In the genomic region with DNA sequence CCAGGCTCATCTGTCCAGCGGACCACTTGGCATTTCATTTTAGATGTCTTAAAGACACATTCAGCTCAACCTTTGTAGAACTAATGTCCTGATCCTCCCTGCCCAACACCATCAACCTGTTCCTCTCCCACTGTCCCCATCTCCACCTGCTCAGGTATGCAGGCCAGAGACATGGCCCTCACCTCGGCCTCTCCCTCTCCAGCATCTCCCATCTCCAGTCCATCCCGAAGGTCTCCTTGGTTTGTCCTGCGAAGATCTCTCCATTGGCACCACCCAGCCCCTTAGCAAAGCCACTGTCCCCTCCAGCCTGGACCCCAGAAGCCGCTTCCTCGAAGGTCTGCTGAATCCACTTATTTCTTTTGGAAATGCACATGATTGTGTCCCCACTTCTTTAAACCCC, we compare ENCODE assay signal across 23 cellular contexts. TPM values are rescaled to one million over a fixed set of nuclear protein-coding genes. Genes with fewer than 3 reads are reported as not detected.
"Had no signal": no experiment of that assay in that cellular context is flagged by ENCODE, and none has a peak within 500 bp of the region (broad histone marks: within the 10 kb centered on the region; RNA-seq: fewer than 3 reads in every experiment).

No MANE protein-coding gene starts in this region.

- H3K4me3 ChIP-seq: cardiac muscle cell, colonic mucosa, heart left ventricle, lung, SK-N-MC, upper lobe of right lung had no signal

- H3K9me3 ChIP-seq: colonic mucosa, heart left ventricle, upper lobe of right lung had no signal

- H3K9me3 Mint-ChIP-seq: activated CD4-positive, alpha-beta T cell treated with anti-CD3 and anti-CD28 coated beads, Interleukin-2, amount 10 ng/mL, durations not matched to agents 24 days and 14 days; activated naive CD4-positive, alpha-beta T cell treated with anti-CD3 and anti-CD28 coated beads, Interleukin-2, amount 50 U/mL, for 72 hours; activated T-cell treated with anti-CD3 and anti-CD28 coated beads, Interleukin-2, amount 50 U/mL, for 72 hours; naive B cell; stimulated activated naive B cell treated with anti-CD40 and anti-IgM and Interleukin-4, amounts not matched to agents 10 μg/mL and 1 μg/mL and 100 μg/mL, for 72 hours had no signal

- H3K4me1 Mint-ChIP-seq: activated CD4-positive, alpha-beta T cell treated with anti-CD3 and anti-CD28 coated beads, Interleukin-2, amount 10 ng/mL, durations not matched to agents 24 days and 14 days; naive B cell; stimulated activated naive B cell treated with anti-CD40 and anti-IgM and Interleukin-4, amounts not matched to agents 10 μg/mL and 1 μg/mL and 100 μg/mL, for 72 hours had no signal

- H3K27me3 ChIP-seq: colonic mucosa, heart left ventricle had no signal

- H3K27ac Mint-ChIP-seq: activated CD4-positive, alpha-beta T cell treated with anti-CD3 and anti-CD28 coated beads, Interleukin-2, amount 10 ng/mL, durations not matched to agents 24 days and 14 days; activated CD8-positive, alpha-beta T cell treated with anti-CD3 and anti-CD28 coated beads, Interleukin-2, amount 10 ng/mL, durations not matched to agents 7 days and 5 days; activated T-cell treated with anti-CD3 and anti-CD28 coated beads, Interleukin-2, amount 50 U/mL, for 72 hours; stimulated activated naive B cell treated with anti-CD40 and anti-IgM and Interleukin-4, amounts not matched to agents 10 μg/mL and 1 μg/mL and 100 μg/mL, for 72 hours had no signal

- DNase-seq: activated CD4-positive, alpha-beta T cell treated with anti-CD3 and anti-CD28 coated beads, Interleukin-2, amount 10 ng/mL, durations not matched to agents 24 days and 14 days; activated CD4-positive, CD25-positive, alpha-beta regulatory T cell; activated CD8-positive, alpha-beta memory T cell treated with anti-CD3 and anti-CD28 coated beads, Interleukin-2, amount 50 U/mL, for 48 hours; activated CD8-positive, alpha-beta T cell treated with anti-CD3 and anti-CD28 coated beads, Interleukin-2, amount 10 ng/mL, durations not matched to agents 7 days and 5 days; activated gamma-delta T cell; activated T-cell treated with anti-CD3 and anti-CD28 coated beads, Interleukin-2, amount 50 U/mL, for 72 hours; anterior cingulate cortex; colonic mucosa; effector CD4-positive, alpha-beta T cell; foreskin keratinocyte; midbrain; naive B cell; retina; stimulated activated CD4-positive, alpha-beta T cell treated with anti-CD3 and anti-CD28 coated beads, Interleukin-2, amount 100 ng/mL, for 48 hours; stimulated activated naive B cell treated with anti-CD40 and anti-IgM and Interleukin-4, amounts not matched to agents 10 μg/mL and 1 μg/mL and 100 μg/mL, for 72 hours; upper lobe of right lung had no signal

- H3K4me3 Mint-ChIP-seq: activated CD4-positive, alpha-beta T cell treated with anti-CD3 and anti-CD28 coated beads, Interleukin-2, amount 10 ng/mL, durations not matched to agents 24 days and 14 days; activated CD8-positive, alpha-beta T cell treated with anti-CD3 and anti-CD28 coated beads, Interleukin-2, amount 10 ng/mL, durations not matched to agents 7 days and 5 days; activated T-cell treated with anti-CD3 and anti-CD28 coated beads, Interleukin-2, amount 50 U/mL, for 72 hours; stimulated activated naive B cell treated with anti-CD40 and anti-IgM and Interleukin-4, amounts not matched to agents 10 μg/mL and 1 μg/mL and 100 μg/mL, for 72 hours had no signal

- H3K79me2 ChIP-seq: parathyroid adenoma had no signal

- H2AFZ ChIP-seq: parathyroid adenoma had no signal

- H3K36me3 Mint-ChIP-seq: activated naive CD4-positive, alpha-beta T cell treated with anti-CD3 and anti-CD28 coated beads, Interleukin-2, amount 50 U/mL, for 72 hours; naive B cell; stimulated activated naive B cell treated with anti-CD40 and anti-IgM and Interleukin-4, amounts not matched to agents 10 μg/mL and 1 μg/mL and 100 μg/mL, for 72 hours had no signal

- H3K4me1 ChIP-seq: colonic mucosa, foreskin keratinocyte, parathyroid adenoma, upper lobe of right lung had no signal

- H3K27ac ChIP-seq: colonic mucosa, foreskin keratinocyte, parathyroid adenoma, SK-N-MC, upper lobe of right lung had no signal

- ATAC-seq: activated CD8-positive, alpha-beta T cell treated with anti-CD3 and anti-CD28 coated beads, Interleukin-2, amount 10 ng/mL, durations not matched to agents 7 days and 5 days; activated naive CD4-positive, alpha-beta T cell treated with anti-CD3 and anti-CD28 coated beads, Interleukin-2, amount 50 U/mL, for 72 hours; activated T-cell treated with anti-CD3 and anti-CD28 coated beads, Interleukin-2, amount 50 U/mL, for 72 hours; heart left ventricle; stimulated activated naive B cell treated with anti-CD40 and anti-IgM and Interleukin-4, amounts not matched to agents 10 μg/mL and 1 μg/mL and 100 μg/mL, for 72 hours; upper lobe of right lung had no signal

- H3K36me3 ChIP-seq: cardiac muscle cell, colonic mucosa, heart left ventricle, upper lobe of right lung had no signal

RNA-seq across cellular contexts. Expression of a gene that starts 38.9 kb away (rescaled TPM):
- total RNA-seq: activated CD8-positive, alpha-beta T cell treated with anti-CD3 and anti-CD28 coated beads, Interleukin-2, amount 10 ng/mL, durations not matched to agents 7 days and 5 days; endothelial cell of umbilical vein had no signal
- polyA plus RNA-seq: cardiac muscle cell had no signal
